Comparison of ENCODE assay signal across 21 cellular contexts in the genomic region with DNA sequence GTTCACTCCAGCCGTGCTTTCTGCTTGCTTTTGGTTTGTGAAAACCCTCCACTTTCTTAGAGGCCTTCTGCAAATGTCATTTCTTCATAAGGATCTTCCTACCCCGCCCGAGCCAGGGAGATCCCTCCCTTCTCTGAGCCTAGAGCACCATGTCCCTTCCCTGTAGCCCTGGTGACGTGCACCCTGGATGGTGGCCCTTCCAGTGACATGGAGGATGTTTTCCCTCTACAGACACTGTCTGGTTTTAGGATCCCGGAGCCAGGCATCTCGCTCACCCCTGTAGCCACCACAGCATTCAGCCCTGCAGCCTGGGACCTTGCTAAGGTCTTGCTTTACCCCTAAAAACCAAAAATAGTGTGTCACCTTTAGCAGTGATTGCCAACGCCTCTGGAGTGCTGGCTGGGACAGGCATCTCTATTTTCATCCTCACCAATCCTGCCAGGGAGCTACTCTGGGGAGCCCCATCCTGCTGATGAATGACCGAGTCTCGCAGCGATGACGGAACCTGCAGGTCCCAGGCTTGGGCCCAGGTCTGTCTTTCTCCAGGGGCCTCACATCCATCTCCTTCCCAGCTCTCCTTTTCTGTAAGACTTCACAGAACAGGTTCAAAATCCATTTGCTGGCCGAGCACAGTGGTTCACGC.
"Had no signal": no experiment of that assay in that cellular context is flagged by ENCODE, and none has a peak within 500 bp of the region (broad histone marks: within the 10 kb centered on the region; RNA-seq: fewer than 3 reads in every experiment).

No MANE protein-coding gene starts in this region.

- H3K4me3 Mint-ChIP-seq: activated CD8-positive, alpha-beta memory T cell treated with anti-CD3 and anti-CD28 coated beads, Interleukin-2, amount 10 ng/mL, durations not matched to agents 7 days and 5 days; activated naive CD8-positive, alpha-beta T cell treated with anti-CD3 and anti-CD28 coated beads, Interleukin-2, amount 10 ng/mL, durations not matched to agents 7 days and 5 days; neural progenitor cell; stimulated activated memory B cell treated with anti-CD40 and anti-IgM and Interleukin-4, amounts not matched to agents 10 μg/mL and 1 μg/mL and 100 μg/mL, for 72 hours had no signal

- H3K27ac Mint-ChIP-seq: activated CD8-positive, alpha-beta memory T cell treated with anti-CD3 and anti-CD28 coated beads, Interleukin-2, amount 10 ng/mL, durations not matched to agents 7 days and 5 days; activated naive CD8-positive, alpha-beta T cell treated with anti-CD3 and anti-CD28 coated beads, Interleukin-2, amount 10 ng/mL, durations not matched to agents 7 days and 5 days; naive B cell; neural progenitor cell; stimulated activated memory B cell treated with anti-CD40 and anti-IgM and Interleukin-4, amounts not matched to agents 10 μg/mL and 1 μg/mL and 100 μg/mL, for 72 hours had no signal

- H3K4me3 ChIP-seq: body of pancreas, colonic mucosa, mucosa of descending colon, neural progenitor cell, ovary, right lobe of liver, thyroid gland had no signal

- H2AFZ ChIP-seq: neural progenitor cell had no signal

- DNase-seq: activated CD4-positive, alpha-beta T cell treated with anti-CD3 and anti-CD28 coated beads, Interleukin-2, amount 50 U/mL, for 48 hours; activated CD8-positive, alpha-beta memory T cell treated with anti-CD3 and anti-CD28 coated beads, Interleukin-2, amount 10 ng/mL, durations not matched to agents 7 days and 5 days; activated naive CD4-positive, alpha-beta T cell treated with Interleukin-2 at 50 U/mL for 16 hours; activated naive CD8-positive, alpha-beta T cell treated with anti-CD3 and anti-CD28 coated beads, Interleukin-2, amount 10 ng/mL, durations not matched to agents 7 days and 5 days; amygdala; body of pancreas; central memory CD4-positive, alpha-beta T cell; colonic mucosa; kidney glomerular epithelial cell; mesenchymal stem cell; mucosa of descending colon; naive B cell; ovary; right lobe of liver; small intestine; stimulated activated CD4-positive, alpha-beta T cell treated with anti-CD3 and anti-CD28 coated beads, Interleukin-4, amount 100 ng/mL, for 24 hours; T-helper 2 cell; thyroid gland; WERI-Rb-1 had no signal

- H3K9me3 ChIP-seq: body of pancreas, colonic mucosa, mucosa of descending colon, ovary, right lobe of liver, thyroid gland had no signal

- H3K27me3 ChIP-seq: body of pancreas, colonic mucosa, neural progenitor cell, ovary, right lobe of liver, thyroid gland had no signal

- H3K9me3 Mint-ChIP-seq: activated naive CD8-positive, alpha-beta T cell treated with anti-CD3 and anti-CD28 coated beads, Interleukin-2, amount 10 ng/mL, durations not matched to agents 7 days and 5 days; naive B cell; stimulated activated memory B cell treated with anti-CD40 and anti-IgM and Interleukin-4, amounts not matched to agents 10 μg/mL and 1 μg/mL and 100 μg/mL, for 72 hours had no signal

- H3K4me1 Mint-ChIP-seq: activated CD8-positive, alpha-beta memory T cell treated with anti-CD3 and anti-CD28 coated beads, Interleukin-2, amount 10 ng/mL, durations not matched to agents 7 days and 5 days; stimulated activated memory B cell treated with anti-CD40 and anti-IgM and Interleukin-4, amounts not matched to agents 10 μg/mL and 1 μg/mL and 100 μg/mL, for 72 hours had no signal

- H3K27ac ChIP-seq: body of pancreas, colonic mucosa, neural progenitor cell, ovary, right lobe of liver, thyroid gland, WERI-Rb-1 had no signal

- H3K4me2 ChIP-seq: neural progenitor cell had no signal

- H3K4me1 ChIP-seq: body of pancreas, colonic mucosa, right lobe of liver had no signal

- H3K36me3 Mint-ChIP-seq: activated CD8-positive, alpha-beta memory T cell treated with anti-CD3 and anti-CD28 coated beads, Interleukin-2, amount 10 ng/mL, durations not matched to agents 7 days and 5 days; activated naive CD8-positive, alpha-beta T cell treated with anti-CD3 and anti-CD28 coated beads, Interleukin-2, amount 10 ng/mL, durations not matched to agents 7 days and 5 days; naive B cell; neural progenitor cell; stimulated activated memory B cell treated with anti-CD40 and anti-IgM and Interleukin-4, amounts not matched to agents 10 μg/mL and 1 μg/mL and 100 μg/mL, for 72 hours had no signal

- H3K9ac ChIP-seq: neural progenitor cell had no signal

- H3K36me3 ChIP-seq: colonic mucosa, neural progenitor cell, ovary, right lobe of liver, thyroid gland had no signal
